In the genomic region with DNA sequence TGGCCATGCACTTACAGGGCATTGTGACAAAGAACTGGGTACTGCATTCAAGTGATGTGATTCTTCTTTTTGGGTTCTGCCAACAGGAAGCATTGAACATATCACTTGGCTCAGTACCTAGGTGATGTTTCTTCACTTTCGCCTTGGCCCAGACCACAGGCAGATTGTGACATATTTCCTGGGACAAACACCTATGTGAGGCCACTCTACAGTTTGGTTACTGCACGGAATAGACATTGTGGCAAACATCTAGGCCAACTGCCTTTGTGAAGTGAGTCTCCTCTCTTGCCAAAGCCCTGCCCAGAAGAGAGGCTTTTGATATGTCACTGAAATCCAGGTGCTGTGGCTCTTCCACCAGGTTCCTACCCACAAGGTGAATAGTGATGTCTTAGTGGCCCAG, we compare ENCODE assay signal across 19 cellular contexts. TPM values are rescaled to one million over a fixed set of nuclear protein-coding genes. Genes with fewer than 3 reads are reported as not detected.
"Had no signal": no experiment of that assay in that cellular context is flagged by ENCODE, and none has a peak within 500 bp of the region (broad histone marks: within the 10 kb centered on the region; RNA-seq: fewer than 3 reads in every experiment).

No MANE protein-coding gene starts in this region.

RNA-seq across cellular contexts. Expression of gene BPY2, which starts 14.4 kb away (rescaled TPM):
- total RNA-seq: activated naive CD4-positive, alpha-beta T cell treated with anti-CD3 and anti-CD28 coated beads for 36 hours; activated naive CD4-positive, alpha-beta T cell treated with anti-CD3 and anti-CD28 coated beads, Interleukin-2, amount 50 U/mL, for 72 hours; activated naive CD8-positive, alpha-beta T cell treated with anti-CD3 and anti-CD28 coated beads for 36 hours; activated naive CD8-positive, alpha-beta T cell treated with anti-CD3 and anti-CD28 coated beads, Interleukin-2, amount 10 ng/mL, durations not matched to agents 7 days and 5 days; activated T-cell treated with anti-CD3 and anti-CD28 coated beads, Interleukin-2, amount 50 U/mL, for 4 hours; activated T-cell treated with anti-CD3 and anti-CD28 coated beads, Interleukin-2, amount 50 U/mL, for 72 hours; activated T-helper 1 cell treated with anti-CD3 and anti-CD28 coated beads, Interleukin-12 subunit alpha, Interleukin-12 subunit beta, Interleukin-2, Interleukin-4 antibody, amounts not matched to agents 30 ng/mL and 10 ng/mL and 1 ng/mL, durations not matched to agents 14 hours and 24 hours and 36 hours; activated T-helper 17 cell treated with anti-CD3 and anti-CD28 coated beads, Interleukin-2, amount 50 U/mL, for 72 hours; activated T-helper 2 cell treated with anti-CD3 and anti-CD28 coated beads, Interferon-gamma antibody, Interleukin-2, Interleukin-4, amounts not matched to agents 10 μg/mL and 5 μg/mL and 100 μg/mL, durations not matched to agents 14 hours and 24 hours and 36 hours; adrenal gland; aorta; ascending aorta; astrocyte; body of pancreas; breast epithelium; bronchial epithelial cell; cardiac muscle cell; cardiac septum; cerebellum had no signal
